Comparison of ENCODE assay signal across 8 cellular contexts in genomic region chr10:111598433-111599059, GRCh38.
DNase-seq lines count a peak whose midpoint lies in the region; ATAC-seq and TF ChIP-seq lines count a peak whose summit lies in the region.

No MANE protein-coding gene starts in this region.

- H3K4me3 ChIP-seq in OCI-LY7 (ENCODE audit: low read depth, low read length, poor library complexity, severe bottlenecking), result no peak overlapping the region
- no peak overlapping the region for H3K4me3 ChIP-seq in right atrium auricular region
- no peak overlapping the region for H3K4me3 ChIP-seq in skeletal muscle cell (ENCODE audit: low read depth, low read length)

- no TSS peak for BruUV-seq in OCI-LY7 (replicated peaks; lab: Mats Ljungman, UMichigan)

- no peaks in the 10 kb centered on the region for H3K9me2 ChIP-seq in OCI-LY7 (ENCODE audit: insufficient read depth, low read length)

- no peaks in the 10 kb centered on the region for H3K36me3 ChIP-seq in OCI-LY7 (ENCODE audit: insufficient read depth, low read length)
- no peaks in the 10 kb centered on the region for H3K36me3 ChIP-seq in right atrium auricular region

- H3K79me2 ChIP-seq in OCI-LY7 (ENCODE audit: insufficient read depth, low read depth, low read length), result no peaks in the 10 kb centered on the region

- no peaks in the 10 kb centered on the region for H3K36me3 Mint-ChIP-seq in activated naive CD4-positive, alpha-beta T cell treated with anti-CD3 and anti-CD28 coated beads, Interleukin-2, amount 10 ng/mL, durations not matched to agents 7 days and 5 days

- TF ChIP-seq CTCF in OCI-LY7 (conservative IDR thresholded peaks at IDR 0.05; ENCODE audit: low read length), result peak; percentile 89
- TF ChIP-seq CTCF in right atrium auricular region (IDR thresholded peaks at IDR 0.05), result peak; percentile 70 to 77

- H3K4me1 ChIP-seq in OCI-LY7 (ENCODE audit: insufficient read depth, low read length, poor library complexity, severe bottlenecking), result no peaks in the 10 kb centered on the region
- H3K4me1 ChIP-seq in right atrium auricular region, result no peaks in the 10 kb centered on the region

- H3K27ac ChIP-seq in OCI-LY7 (ENCODE audit: low read depth, low read length, poor library complexity, severe bottlenecking) (no peak overlapping the region), right atrium auricular region (no peak overlapping the region)

- CTCF ChIA-PET in OCI-LY7 (lab: Charles Lee; ENCODE audit: unreplicated experiment), result no interaction called here
- CTCF ChIA-PET in activated naive CD4-positive, alpha-beta T cell treated with anti-CD3 and anti-CD28 coated beads, Interleukin-2, amount 10 ng/mL, durations not matched to agents 7 days and 5 days (lab: Charles Lee), result interaction anchor here (0.7 to 2.6 kb wide), 9 partner anchors 9 to 988 kb away, joined by 3 to 17 read pairs (median 3); partner anchors contain the start of gene ADRA2A

- intact Hi-C loops in OCI-LY7 (cut with micrococcal nuclease; ENCODE audit: unreplicated experiment), result loop anchor here (2.0 kb wide), 1 partner anchor 852 kb away; no protein-coding TSS in a partner anchor

- H3K4me2 ChIP-seq in OCI-LY7 (ENCODE audit: low read length), result no peak overlapping the region

- no peaks in the 10 kb centered on the region for H3K9me3 Mint-ChIP-seq in activated naive CD4-positive, alpha-beta T cell treated with anti-CD3 and anti-CD28 coated beads, Interleukin-2, amount 10 ng/mL, durations not matched to agents 7 days and 5 days

- no peaks in the 10 kb centered on the region for H3K4me1 Mint-ChIP-seq in activated naive CD4-positive, alpha-beta T cell treated with anti-CD3 and anti-CD28 coated beads, Interleukin-2, amount 10 ng/mL, durations not matched to agents 7 days and 5 days

- no peaks in the 10 kb centered on the region for H3K27me3 Mint-ChIP-seq in activated naive CD4-positive, alpha-beta T cell treated with anti-CD3 and anti-CD28 coated beads, Interleukin-2, amount 10 ng/mL, durations not matched to agents 7 days and 5 days

- no peaks in the 10 kb centered on the region for H3K9me3 ChIP-seq in OCI-LY7 (ENCODE audit: low read length)
- no peaks in the 10 kb centered on the region for H3K9me3 ChIP-seq in right atrium auricular region

- no peaks in the 10 kb centered on the region for H4K20me1 ChIP-seq in OCI-LY7 (ENCODE audit: insufficient read depth, low read length)

- H3K27me3 ChIP-seq in right atrium auricular region, result no peaks in the 10 kb centered on the region

- POLR2A ChIA-PET in OCI-LY7 (lab: Charles Lee), result interaction anchor here (1.1 kb wide), 1 partner anchor 19 kb away, joined by 4 read pairs; no protein-coding TSS in a partner anchor

- no peak overlapping the region for H3K27ac Mint-ChIP-seq in activated naive CD4-positive, alpha-beta T cell treated with anti-CD3 and anti-CD28 coated beads, Interleukin-2, amount 10 ng/mL, durations not matched to agents 7 days and 5 days

- DNase-seq in D341Med (ENCODE audit: low spot score) (peak; percentile 59), GM19238 (ENCODE audit: insufficient read length, low spot score) (peak; percentile 6), OCI-LY7 (ENCODE audit: low spot score) (peak; percentile 55), right atrium auricular region (ENCODE audit: low spot score) (peak; percentile 67), skeletal muscle cell (ENCODE audit: low read depth) (peak; percentile 10), glomerular visceral epithelial cell (ENCODE audit: extremely low spot score) (no peak)
- DNase-seq in activated naive CD4-positive, alpha-beta T cell treated with anti-CD3 and anti-CD28 coated beads, Interleukin-2, amount 10 ng/mL, durations not matched to agents 7 days and 5 days, result peak; percentile 62

- H3K4me3 Mint-ChIP-seq in activated naive CD4-positive, alpha-beta T cell treated with anti-CD3 and anti-CD28 coated beads, Interleukin-2, amount 10 ng/mL, durations not matched to agents 7 days and 5 days, result no peak overlapping the region

- no peak overlapping the region for H2AFZ ChIP-seq in OCI-LY7 (ENCODE audit: low read length)

- peak; percentile 87 for ATAC-seq in HG03135 (IDR thresholded peaks at IDR 0.05; ENCODE audit: unreplicated experiment)
